ENCODE assay signal across 8 cellular contexts in the genomic region with DNA sequence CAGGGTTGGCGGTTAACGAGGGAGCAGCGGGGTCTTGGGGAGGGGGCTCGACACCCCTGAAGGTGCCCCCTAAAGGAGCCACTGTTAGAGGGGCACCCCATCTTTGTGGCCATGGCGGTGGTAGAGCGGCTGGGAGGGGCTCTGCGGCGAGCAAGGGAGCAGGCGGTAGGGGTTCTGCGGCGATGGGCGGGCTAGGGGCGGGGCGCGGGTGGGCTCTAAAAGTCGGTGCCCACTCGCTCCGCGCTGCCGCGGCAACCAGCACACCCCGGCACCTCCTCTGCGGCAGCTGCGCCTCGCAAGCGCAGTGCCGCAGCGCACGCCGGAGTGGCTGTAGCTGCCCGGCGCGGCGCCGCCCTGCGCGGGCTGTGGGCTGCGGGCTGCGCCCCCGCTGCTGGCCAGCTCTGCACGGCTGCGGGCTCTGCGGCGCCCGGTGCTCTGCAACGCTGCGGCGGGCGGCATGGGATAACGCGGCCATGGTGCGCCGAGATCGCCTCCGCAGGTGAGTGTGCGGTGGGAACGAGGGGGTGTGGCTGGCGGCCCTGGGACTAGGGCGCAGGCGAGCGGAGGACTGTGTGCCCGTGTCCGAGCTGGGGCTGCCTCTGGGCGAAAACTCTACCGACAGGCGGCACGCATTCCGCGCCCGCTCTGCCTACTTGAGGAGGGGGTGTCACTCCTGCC. TPM values are rescaled to one million over a fixed set of nuclear protein-coding genes. Genes with fewer than 3 reads are reported as not detected.
DNase-seq lines count a peak whose midpoint lies in the region; ATAC-seq and TF ChIP-seq lines count a peak whose summit lies in the region.

MEST (plus strand) TSS at position 245 of the 678 bp plus-strand sequence; CDS start at position 474, 229 bp downstream.

- H3K9me3 ChIP-seq in colonic mucosa: no peaks in the 10 kb centered on the region
- no peaks in the 10 kb centered on the region for H3K9me3 ChIP-seq in lower lobe of right lung
- H3K9me3 ChIP-seq in tibial nerve: peaks cover 0 to 9% (median 0%) of the 10 kb centered on the region in 4 donors

- H3K4me1 ChIP-seq in colonic mucosa: no peaks in the 10 kb centered on the region
- H3K4me1 ChIP-seq in lower lobe of right lung: peaks cover 18% of the 10 kb centered on the region
- peaks cover 0 to 37% (median 3%) of the 10 kb centered on the region in 4 donors for H3K4me1 ChIP-seq in tibial nerve

- H3K4me3 ChIP-seq in colonic mucosa (peak within 1 kb of the TSS; percentile 23), lower lobe of right lung (peak within 1 kb of the TSS; percentile 48), tibial nerve (peak within 1 kb of the TSS; percentile 33 to 54 (median 38))

- TF ChIP-seq EP300 in tibial nerve (IDR thresholded peaks at IDR 0.05): no peak

- H3K36me3 ChIP-seq in colonic mucosa: no peaks in the 10 kb centered on the region
- no peaks in the 10 kb centered on the region for H3K36me3 ChIP-seq in lower lobe of right lung
- no peaks in the 10 kb centered on the region for H3K36me3 ChIP-seq in tibial nerve

- DNase-seq in G401 (ENCODE audit: low spot score) (peak; percentile 28), NCI-H460 (ENCODE audit: extremely low read depth, low read depth) (no peak), colonic mucosa (no peak), lower lobe of right lung (peak; percentile 43), tibial nerve (ENCODE audit: low spot score in 2 of 2) (no peak), AG08395 (ENCODE audit: low spot score) (no peak), medulla oblongata (ENCODE audit: extremely low spot score) (no peak)

- no peak within 1 kb of the TSS for H3K9ac ChIP-seq in colonic mucosa (ENCODE audit: low read depth in 2 of 2, low read length in 2 of 2)

- no peak for TF ChIP-seq POLR2A in tibial nerve (IDR thresholded peaks at IDR 0.05)

- WGBS in tibial nerve, 2 donors: 50 to 59% methylated on average over 12 to 31 of the region's 70 CpGs

- intact Hi-C loops in colonic mucosa (cut with DNase I) (no loop called here), lower lobe of right lung (cut with DNase I) (no loop called here)

- in situ Hi-C loops in G401 (cut with HindIII; ENCODE audit: low sequenced_read_pairs): no loop called here

- ATAC-seq in lower lobe of right lung (peak; percentile 53 to 62), GM21737 (IDR thresholded peaks at IDR 0.05; ENCODE audit: unreplicated experiment) (no peak)

- TF ChIP-seq CTCF in colonic mucosa (IDR thresholded peaks at IDR 0.05): no peak
- TF ChIP-seq CTCF in lower lobe of right lung (IDR thresholded peaks at IDR 0.05): no peak
- no peak for TF ChIP-seq CTCF in tibial nerve (IDR thresholded peaks at IDR 0.05)

- no peaks in the 10 kb centered on the region for H3K27me3 ChIP-seq in colonic mucosa
- peaks cover 9% of the 10 kb centered on the region for H3K27me3 ChIP-seq in lower lobe of right lung (ENCODE audit: low read depth)
- no peaks in the 10 kb centered on the region for H3K27me3 ChIP-seq in tibial nerve

- H3K27ac ChIP-seq in colonic mucosa: no peak within 1 kb of the TSS
- peak within 1 kb of the TSS; percentile 31 for H3K27ac ChIP-seq in lower lobe of right lung
- peak within 1 kb of the TSS in 2 of 4 donors; percentile 67 to 70 for H3K27ac ChIP-seq in tibial nerve

RNA-seq across cellular contexts. Expression of gene MEST, which starts in this region (rescaled TPM):
- total RNA-seq in G401 (2014; rRNA removed; shearing (Covaris generic)): 0.34 and 4.6 TPM in 2 replicates
- 29.4 and 36.0 TPM in 2 replicates for total RNA-seq in NCI-H460 (2014; rRNA removed; shearing (Covaris generic))
- 34.2 and 46.8 TPM in 2 replicates for polyA plus RNA-seq in NCI-H460 (2014; cell fraction: nucleus; rRNA removed)
- total RNA-seq in colonic mucosa: 10 to 100 TPM; 28.2 to 48.6 TPM
- total RNA-seq in lower lobe of right lung: 34.7 TPM
- 100 to 1,000 TPM in 1 of 4 donors, 10 to 100 TPM in 3; 12.2 to 311 (median 62.5) TPM for total RNA-seq in tibial nerve

Comparison
In these comparisons a context has a peak if more than half of its experiments do, and no peak if none do; other contexts are left out.
1. DNase-seq: peak in G401 (single experiment) and lower lobe of right lung (single experiment); none in NCI-H460 (single experiment), colonic mucosa (single experiment), tibial nerve (0 of 2), AG08395 (single experiment) and medulla oblongata (single experiment).
2. Peak in every context shown above with its lines, with median percentiles within 50 percentile points of each other: H3K4me3 ChIP-seq.